In genomic region chr3:101050061-101050460, GRCh38 we compare ENCODE assay signal across 22 cellular contexts. TPM values are rescaled to one million over a fixed set of nuclear protein-coding genes. Genes with fewer than 3 reads are reported as not detected.
"Had no signal": no experiment of that assay in that cellular context is flagged by ENCODE, and none has a peak within 500 bp of the region (broad histone marks: within the 10 kb centered on the region; RNA-seq: fewer than 3 reads in every experiment).

No MANE protein-coding gene starts in this region.

- H3K4me3 Mint-ChIP-seq: activated CD8-positive, alpha-beta T cell treated with anti-CD3 and anti-CD28 coated beads, Interleukin-2, amount 10 ng/mL, durations not matched to agents 7 days and 5 days; activated naive CD8-positive, alpha-beta T cell treated with anti-CD3 and anti-CD28 coated beads, Interleukin-2, amount 10 ng/mL, durations not matched to agents 7 days and 5 days; T-helper 1 cell treated with Interleukin-12 subunit alpha and Interleukin-12 subunit beta and Interleukin-4 antibody, amounts not matched to agents 30 μg/mL and 1 μg/mL, for 36 hours had no signal

- H3K9ac ChIP-seq: KMS-11 had no signal

- H3K9me3 ChIP-seq: adrenal gland had no signal

- H3K4me1 Mint-ChIP-seq: activated naive CD8-positive, alpha-beta T cell treated with anti-CD3 and anti-CD28 coated beads, Interleukin-2, amount 10 ng/mL, durations not matched to agents 7 days and 5 days had no signal

- ATAC-seq: activated CD4-positive, CD25-positive, alpha-beta regulatory T cell treated with anti-CD3 and anti-CD28 coated beads, Interleukin-2, amount 50 U/mL, for 24 hours; activated CD8-positive, alpha-beta T cell treated with anti-CD3 and anti-CD28 coated beads, Interleukin-2, amount 10 ng/mL, durations not matched to agents 7 days and 5 days had no signal

- H3K27me3 ChIP-seq: adrenal gland had no signal

- H3K27ac ChIP-seq: adrenal gland, KMS-11 had no signal

- DNase-seq: activated CD4-positive, alpha-beta T cell treated with anti-CD3 and anti-CD28 coated beads for 4 hours; activated CD8-positive, alpha-beta memory T cell treated with anti-CD3 and anti-CD28 coated beads, Interleukin-2, amount 50 U/mL, for 48 hours; activated CD8-positive, alpha-beta T cell treated with anti-CD3 and anti-CD28 coated beads, Interleukin-2, amount 10 ng/mL, durations not matched to agents 7 days and 5 days; activated naive CD4-positive, alpha-beta T cell treated with anti-CD3 and anti-CD28 coated beads, Interleukin-2, amount 50 U/mL, for 16 hours; activated naive CD8-positive, alpha-beta T cell treated with anti-CD3 and anti-CD28 coated beads, Interleukin-2, amount 10 ng/mL, durations not matched to agents 7 days and 5 days; activated T-cell treated with anti-CD3 and anti-CD28 coated beads, Interleukin-2, amount 50 U/mL, for 1 hour; adrenal gland; anterior cingulate cortex; MM.1S; NCI-H1105; NCI-H1436; NCI-H1694 treated with DMSO at 0.1 percent for 48 hours; NCI-H2029 treated with DMSO at 0.1 percent for 48 hours; NCI-H345; NCI-H510A; NCI-H526 treated with DMSO at 0.1 percent for 48 hours; NCI-H82 had no signal

- H3K36me3 ChIP-seq: adrenal gland had no signal

- H3K27ac Mint-ChIP-seq: activated CD8-positive, alpha-beta T cell treated with anti-CD3 and anti-CD28 coated beads, Interleukin-2, amount 10 ng/mL, durations not matched to agents 7 days and 5 days; activated naive CD8-positive, alpha-beta T cell treated with anti-CD3 and anti-CD28 coated beads, Interleukin-2, amount 10 ng/mL, durations not matched to agents 7 days and 5 days; T-helper 1 cell treated with Interleukin-12 subunit alpha and Interleukin-12 subunit beta and Interleukin-4 antibody, amounts not matched to agents 30 μg/mL and 1 μg/mL, for 36 hours had no signal

- FAIRE-seq: bronchial epithelial cell had no signal

- H3K4me2 ChIP-seq: KMS-11 had no signal

- H3K4me3 ChIP-seq: adrenal gland had no signal

- H3K36me3 Mint-ChIP-seq: activated naive CD8-positive, alpha-beta T cell treated with anti-CD3 and anti-CD28 coated beads, Interleukin-2, amount 10 ng/mL, durations not matched to agents 7 days and 5 days had no signal

RNA-seq across cellular contexts. Expression of gene ABI3BP, which starts 56.8 kb away (rescaled TPM):
- total RNA-seq: OCI-LY7 had no signal
